In genomic region chr20:32474967-32475819, GRCh38 we compare ENCODE assay signal across 8 cellular contexts.
DNase-seq lines count a peak whose midpoint lies in the region; ATAC-seq and TF ChIP-seq lines count a peak whose summit lies in the region.

No MANE protein-coding gene starts in this region.

- H3K9me3 ChIP-seq in endocrine pancreas (ENCODE audit: control insufficient read depth, low read length) (no peaks in the 10 kb centered on the region), lung (ENCODE audit: control insufficient read depth in 2 of 2, insufficient read depth in 1 of 2, low read length in 1 of 2) (no peaks in the 10 kb centered on the region)

- H3K27me3 ChIP-seq in endocrine pancreas (ENCODE audit: control insufficient read depth, insufficient read depth, low read length) (no peaks in the 10 kb centered on the region), lung (ENCODE audit: control insufficient read depth, insufficient read depth) (no peaks in the 10 kb centered on the region)

- in situ Hi-C loops in GM13977 (cut with MboI; ENCODE audit: low pct_unique_long_range_greater_than_20kb, low sequenced_read_pairs, unreplicated experiment): no loop called here

- ATAC-seq in lung (ENCODE audit: insufficient read depth, low FRiP score): peak; percentile 91
- no peak for ATAC-seq in HG03354 (IDR thresholded peaks at IDR 0.05; ENCODE audit: poor library complexity, severe bottlenecking, unreplicated experiment)
- no peak for ATAC-seq in GM18868 (IDR thresholded peaks at IDR 0.05; ENCODE audit: unreplicated experiment)

- H3K4me3 ChIP-seq in endocrine pancreas (ENCODE audit: control insufficient read depth, insufficient read depth, low read length) (no peak overlapping the region), lung (no peak overlapping the region)

- DNase-seq in GM13977 (ENCODE audit: low spot score) (peak; percentile 91), RPMI7951 (ENCODE audit: low read depth) (peak; percentile 99), lung (ENCODE audit: low spot score) (peak; percentile 94), stromal cell of bone marrow (ENCODE audit: low read depth) (peak; percentile 88), DMS153 treated with DMSO at 0.1 percent for 48 hours (lab: John Stamatoyannopoulos, UW; ENCODE audit: unreplicated experiment) (no peak)

- TF ChIP-seq CTCF in GM13977 (IDR thresholded peaks at IDR 0.05; ENCODE audit: extremely low read depth, insufficient read depth, missing control alignments): no peak
- no peak for TF ChIP-seq CTCF in lung (IDR thresholded peaks at IDR 0.05; ENCODE audit: control extremely low read depth, extremely low read depth)

- no peaks in the 10 kb centered on the region for H3K36me3 ChIP-seq in endocrine pancreas (ENCODE audit: control insufficient read depth, insufficient read depth, low read length)
- H3K36me3 ChIP-seq in lung (ENCODE audit: control insufficient read depth in 2 of 2, insufficient read depth in 2 of 2, low read length in 2 of 2): peaks cover 0 to 5% of the 10 kb centered on the region in 2 donors

- 6 to 9% methylated on average over 28 of the region's 28 CpGs for WGBS in lung, 2 donors

- peak overlapping the region; percentile 80 to 91 for H3K27ac ChIP-seq in lung (ENCODE audit: low read depth in 1 of 2, low read length in 1 of 2)

- H3K4me1 ChIP-seq in endocrine pancreas (ENCODE audit: control insufficient read depth, insufficient read depth, low read length) (no peaks in the 10 kb centered on the region), lung (ENCODE audit: control insufficient read depth in 2 of 2, insufficient read depth in 2 of 2, low read length in 2 of 2) (peaks cover 6 to 60% of the 10 kb centered on the region in 2 donors)

- peak overlapping the region; percentile 58 for H3K9ac ChIP-seq in endocrine pancreas (ENCODE audit: control insufficient read depth, insufficient read depth, low read length)
